ENCODE assay signal across 1 cellular context in the genomic region with DNA sequence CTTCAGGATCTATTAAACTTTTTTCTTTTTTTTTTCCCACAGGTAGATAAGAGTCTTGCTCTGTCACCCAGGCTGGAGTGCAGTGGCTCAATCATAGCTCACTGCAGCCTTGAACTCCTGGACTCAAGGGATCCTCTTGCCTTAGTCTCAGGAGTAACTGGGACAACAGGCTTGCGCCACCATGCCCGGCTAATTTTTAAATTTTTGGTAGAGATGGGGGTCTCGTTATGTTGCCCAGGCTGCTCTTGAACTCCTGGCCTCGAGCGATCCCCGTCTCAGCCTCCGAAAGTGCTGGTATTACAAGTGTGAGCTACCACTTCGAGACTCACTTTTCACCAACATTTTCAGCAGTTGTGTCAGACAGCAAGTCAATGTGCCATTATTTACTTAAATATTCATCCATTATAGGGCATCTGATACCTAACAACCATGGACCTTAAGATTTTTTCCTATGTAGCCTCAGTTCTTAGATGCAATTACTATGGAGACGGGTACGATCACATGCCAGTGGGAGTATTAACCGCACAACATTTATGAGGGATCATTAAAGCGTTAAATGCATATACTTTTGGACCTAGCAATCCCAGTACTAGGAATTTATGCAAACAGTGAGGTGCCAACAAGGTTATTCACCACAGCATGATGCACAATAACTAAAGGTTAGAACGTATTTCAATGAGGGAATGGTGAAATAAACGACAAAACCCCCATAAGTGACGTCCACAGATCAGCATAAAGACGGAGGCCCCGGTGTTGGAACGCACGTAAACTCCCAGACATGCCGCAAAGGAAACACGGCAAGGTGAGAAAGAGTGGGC.
TF ChIP-seq lines count a peak whose summit lies in the region.

No MANE protein-coding gene starts in this region.

TF ChIP-seq in K562, 482 proteins besides CTCF, POLR2A, EP300 and RAD21 (continued from another document):
- TF ChIP-seq, protein P1, sequence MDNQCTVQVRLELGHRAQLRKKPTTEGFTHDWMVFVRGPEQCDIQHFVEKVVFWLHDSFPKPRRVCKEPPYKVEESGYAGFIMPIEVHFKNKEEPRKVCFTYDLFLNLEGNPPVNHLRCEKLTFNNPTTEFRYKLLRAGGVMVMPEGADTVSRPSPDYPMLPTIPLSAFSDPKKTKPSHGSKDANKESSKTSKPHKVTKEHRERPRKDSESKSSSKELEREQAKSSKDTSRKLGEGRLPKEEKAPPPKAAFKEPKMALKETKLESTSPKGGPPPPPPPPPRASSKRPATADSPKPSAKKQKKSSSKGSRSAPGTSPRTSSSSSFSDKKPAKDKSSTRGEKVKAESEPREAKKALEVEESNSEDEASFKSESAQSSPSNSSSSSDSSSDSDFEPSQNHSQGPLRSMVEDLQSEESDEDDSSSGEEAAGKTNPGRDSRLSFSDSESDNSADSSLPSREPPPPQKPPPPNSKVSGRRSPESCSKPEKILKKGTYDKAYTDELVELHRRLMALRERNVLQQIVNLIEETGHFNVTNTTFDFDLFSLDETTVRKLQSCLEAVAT (IDR thresholded peaks at IDR 0.05), result peak in 1 of 2 experiments; percentile 51; a peak in 1 of 4 replicates
- TF ChIP-seq NFRKB (IDR thresholded peaks at IDR 0.05; ENCODE audit: low read depth), result 0 out of 2 replicates have a peak, but pooled peaks have one; percentile 20
- TF ChIP-seq, protein P2, sequence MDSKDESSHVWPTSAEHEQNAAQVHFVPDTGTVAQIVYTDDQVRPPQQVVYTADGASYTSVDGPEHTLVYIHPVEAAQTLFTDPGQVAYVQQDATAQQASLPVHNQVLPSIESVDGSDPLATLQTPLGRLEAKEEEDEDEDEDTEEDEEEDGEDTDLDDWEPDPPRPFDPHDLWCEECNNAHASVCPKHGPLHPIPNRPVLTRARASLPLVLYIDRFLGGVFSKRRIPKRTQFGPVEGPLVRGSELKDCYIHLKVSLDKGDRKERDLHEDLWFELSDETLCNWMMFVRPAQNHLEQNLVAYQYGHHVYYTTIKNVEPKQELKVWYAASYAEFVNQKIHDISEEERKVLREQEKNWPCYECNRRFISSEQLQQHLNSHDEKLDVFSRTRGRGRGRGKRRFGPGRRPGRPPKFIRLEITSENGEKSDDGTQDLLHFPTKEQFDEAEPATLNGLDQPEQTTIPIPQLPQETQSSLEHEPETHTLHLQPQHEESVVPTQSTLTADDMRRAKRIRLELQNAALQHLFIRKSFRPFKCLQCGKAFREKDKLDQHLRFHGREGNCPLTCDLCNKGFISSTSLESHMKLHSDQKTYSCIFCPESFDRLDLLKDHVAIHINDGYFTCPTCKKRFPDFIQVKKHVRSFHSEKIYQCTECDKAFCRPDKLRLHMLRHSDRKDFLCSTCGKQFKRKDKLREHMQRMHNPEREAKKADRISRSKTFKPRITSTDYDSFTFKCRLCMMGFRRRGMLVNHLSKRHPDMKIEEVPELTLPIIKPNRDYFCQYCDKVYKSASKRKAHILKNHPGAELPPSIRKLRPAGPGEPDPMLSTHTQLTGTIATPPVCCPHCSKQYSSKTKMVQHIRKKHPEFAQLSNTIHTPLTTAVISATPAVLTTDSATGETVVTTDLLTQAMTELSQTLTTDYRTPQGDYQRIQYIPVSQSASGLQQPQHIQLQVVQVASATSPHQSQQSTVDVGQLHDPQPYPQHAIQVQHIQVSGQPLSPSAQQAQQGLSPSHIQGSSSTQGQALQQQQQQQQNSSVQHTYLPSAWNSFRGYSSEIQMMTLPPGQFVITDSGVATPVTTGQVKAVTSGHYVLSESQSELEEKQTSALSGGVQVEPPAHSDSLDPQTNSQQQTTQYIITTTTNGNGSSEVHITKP (IDR thresholded peaks at IDR 0.05; ENCODE audit: partially characterized antibody), result peak; percentile 46
- no peak for TF ChIP-seq NFE2L1 (tag; IDR thresholded peaks at IDR 0.05; ENCODE audit: borderline replicate concordance, low read depth)
- TF ChIP-seq TAL1 (IDR thresholded peaks at IDR 0.05), result no peak
- no peak for TF ChIP-seq STAG1 (CRISPR knock-in tag; IDR thresholded peaks at IDR 0.05; ENCODE audit: borderline replicate concordance)
- TF ChIP-seq L3MBTL2 (IDR thresholded peaks at IDR 0.05), result peak; percentile 14; the same call in 1 of the 2 replicates
- 0 out of 2 replicates have a peak, but pooled peaks have one; percentile 24 for TF ChIP-seq SMARCA4 (IDR thresholded peaks at IDR 0.05)
- no peak for TF ChIP-seq DACH1 (IDR thresholded peaks at IDR 0.05; ENCODE audit: partially characterized antibody)
- TF ChIP-seq, protein P3, sequence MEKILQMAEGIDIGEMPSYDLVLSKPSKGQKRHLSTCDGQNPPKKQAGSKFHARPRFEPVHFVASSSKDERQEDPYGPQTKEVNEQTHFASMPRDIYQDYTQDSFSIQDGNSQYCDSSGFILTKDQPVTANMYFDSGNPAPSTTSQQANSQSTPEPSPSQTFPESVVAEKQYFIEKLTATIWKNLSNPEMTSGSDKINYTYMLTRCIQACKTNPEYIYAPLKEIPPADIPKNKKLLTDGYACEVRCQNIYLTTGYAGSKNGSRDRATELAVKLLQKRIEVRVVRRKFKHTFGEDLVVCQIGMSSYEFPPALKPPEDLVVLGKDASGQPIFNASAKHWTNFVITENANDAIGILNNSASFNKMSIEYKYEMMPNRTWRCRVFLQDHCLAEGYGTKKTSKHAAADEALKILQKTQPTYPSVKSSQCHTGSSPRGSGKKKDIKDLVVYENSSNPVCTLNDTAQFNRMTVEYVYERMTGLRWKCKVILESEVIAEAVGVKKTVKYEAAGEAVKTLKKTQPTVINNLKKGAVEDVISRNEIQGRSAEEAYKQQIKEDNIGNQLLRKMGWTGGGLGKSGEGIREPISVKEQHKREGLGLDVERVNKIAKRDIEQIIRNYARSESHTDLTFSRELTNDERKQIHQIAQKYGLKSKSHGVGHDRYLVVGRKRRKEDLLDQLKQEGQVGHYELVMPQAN (IDR thresholded peaks at IDR 0.05; ENCODE audit: borderline replicate concordance), result 0 out of 2 replicates have a peak, but pooled peaks have one; percentile 46
- TF ChIP-seq, protein P4, sequence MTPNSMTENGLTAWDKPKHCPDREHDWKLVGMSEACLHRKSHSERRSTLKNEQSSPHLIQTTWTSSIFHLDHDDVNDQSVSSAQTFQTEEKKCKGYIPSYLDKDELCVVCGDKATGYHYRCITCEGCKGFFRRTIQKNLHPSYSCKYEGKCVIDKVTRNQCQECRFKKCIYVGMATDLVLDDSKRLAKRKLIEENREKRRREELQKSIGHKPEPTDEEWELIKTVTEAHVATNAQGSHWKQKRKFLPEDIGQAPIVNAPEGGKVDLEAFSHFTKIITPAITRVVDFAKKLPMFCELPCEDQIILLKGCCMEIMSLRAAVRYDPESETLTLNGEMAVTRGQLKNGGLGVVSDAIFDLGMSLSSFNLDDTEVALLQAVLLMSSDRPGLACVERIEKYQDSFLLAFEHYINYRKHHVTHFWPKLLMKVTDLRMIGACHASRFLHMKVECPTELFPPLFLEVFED (CRISPR knock-in tag; conservative IDR thresholded peaks at IDR 0.05), result no peak
- no peak for TF ChIP-seq PHF21A (IDR thresholded peaks at IDR 0.05; ENCODE audit: borderline replicate concordance, low read depth)
- no peak for TF ChIP-seq ESRRB (CRISPR knock-in tag; IDR thresholded peaks at IDR 0.05; ENCODE audit: borderline replicate concordance)
- TF ChIP-seq ZNF24 (IDR thresholded peaks at IDR 0.05), result no peak
- TF ChIP-seq, protein P5, sequence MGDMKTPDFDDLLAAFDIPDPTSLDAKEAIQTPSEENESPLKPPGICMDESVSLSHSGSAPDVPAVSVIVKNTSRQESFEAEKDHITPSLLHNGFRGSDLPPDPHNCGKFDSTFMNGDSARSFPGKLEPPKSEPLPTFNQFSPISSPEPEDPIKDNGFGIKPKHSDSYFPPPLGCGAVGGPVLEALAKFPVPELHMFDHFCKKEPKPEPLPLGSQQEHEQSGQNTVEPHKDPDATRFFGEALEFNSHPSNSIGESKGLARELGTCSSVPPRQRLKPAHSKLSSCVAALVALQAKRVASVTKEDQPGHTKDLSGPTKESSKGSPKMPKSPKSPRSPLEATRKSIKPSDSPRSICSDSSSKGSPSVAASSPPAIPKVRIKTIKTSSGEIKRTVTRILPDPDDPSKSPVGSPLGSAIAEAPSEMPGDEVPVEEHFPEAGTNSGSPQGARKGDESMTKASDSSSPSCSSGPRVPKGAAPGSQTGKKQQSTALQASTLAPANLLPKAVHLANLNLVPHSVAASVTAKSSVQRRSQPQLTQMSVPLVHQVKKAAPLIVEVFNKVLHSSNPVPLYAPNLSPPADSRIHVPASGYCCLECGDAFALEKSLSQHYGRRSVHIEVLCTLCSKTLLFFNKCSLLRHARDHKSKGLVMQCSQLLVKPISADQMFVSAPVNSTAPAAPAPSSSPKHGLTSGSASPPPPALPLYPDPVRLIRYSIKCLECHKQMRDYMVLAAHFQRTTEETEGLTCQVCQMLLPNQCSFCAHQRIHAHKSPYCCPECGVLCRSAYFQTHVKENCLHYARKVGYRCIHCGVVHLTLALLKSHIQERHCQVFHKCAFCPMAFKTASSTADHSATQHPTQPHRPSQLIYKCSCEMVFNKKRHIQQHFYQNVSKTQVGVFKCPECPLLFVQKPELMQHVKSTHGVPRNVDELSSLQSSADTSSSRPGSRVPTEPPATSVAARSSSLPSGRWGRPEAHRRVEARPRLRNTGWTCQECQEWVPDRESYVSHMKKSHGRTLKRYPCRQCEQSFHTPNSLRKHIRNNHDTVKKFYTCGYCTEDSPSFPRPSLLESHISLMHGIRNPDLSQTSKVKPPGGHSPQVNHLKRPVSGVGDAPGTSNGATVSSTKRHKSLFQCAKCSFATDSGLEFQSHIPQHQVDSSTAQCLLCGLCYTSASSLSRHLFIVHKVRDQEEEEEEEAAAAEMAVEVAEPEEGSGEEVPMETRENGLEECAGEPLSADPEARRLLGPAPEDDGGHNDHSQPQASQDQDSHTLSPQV (IDR thresholded peaks at IDR 0.05), result 0 out of 2 replicates have a peak, but pooled peaks have one; percentile 1
